In the genomic region with DNA sequence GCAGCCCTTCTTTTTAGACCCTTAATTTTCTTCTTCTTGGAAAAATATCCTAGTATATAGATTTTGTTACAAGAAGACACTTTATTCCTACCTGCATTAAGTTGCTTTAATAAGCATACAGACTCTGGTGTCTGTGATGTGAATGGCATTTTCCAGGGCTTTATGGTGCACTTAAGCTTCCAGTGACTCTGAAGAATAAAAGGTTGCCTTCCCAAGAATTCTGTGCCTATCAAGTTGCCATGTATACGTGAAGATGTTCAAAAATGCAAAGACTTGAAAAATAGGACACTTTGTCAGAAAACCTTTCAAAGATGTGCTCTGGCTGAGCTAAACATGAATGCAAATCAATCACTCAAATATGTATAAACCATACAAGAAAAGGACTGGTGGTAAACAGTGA, we compare ENCODE assay signal across 27 cellular contexts.
A peak's percentile ranks its signal among the peaks of the same experiment; 100 is the strongest.
DNase-seq lines count a peak whose midpoint lies in the region; TF ChIP-seq lines count a peak whose summit lies in the region.
"Had no signal": no experiment of that assay in that cellular context is flagged by ENCODE, and none has a peak within 500 bp of the region (broad histone marks: within the 10 kb centered on the region; RNA-seq: fewer than 3 reads in every experiment).

No MANE protein-coding gene starts in this region.

- TF ChIP-seq EP300 in neural cell (conservative IDR thresholded peaks at IDR 0.05; ENCODE audit: poor library complexity, severe bottlenecking), result peak; percentile 62

- H3K9me3 ChIP-seq in neural cell (ENCODE audit: low read length), result no peaks in the 10 kb centered on the region
- H3K9me3 ChIP-seq: A549, BE2C, BLaER1, Caco-2 had no signal

- H4K20me1 ChIP-seq in neural cell (ENCODE audit: insufficient read depth), result no peaks in the 10 kb centered on the region
- H4K20me1 ChIP-seq: BLaER1; BLaER1 treated with 17β-estradiol and CSF1 and Interleukin-3, amounts not matched to agents 10 nM and 100 nM had no signal

- H2AFZ ChIP-seq in neural cell (ENCODE audit: low read depth, low read length), result no peak overlapping the region

- no peak overlapping the region for H3K4me3 ChIP-seq in neural cell (ENCODE audit: low read length)
- H3K4me3 ChIP-seq: A549; BLaER1; BLaER1 treated with 17β-estradiol and CSF1 and Interleukin-3, amounts not matched to agents 10 nM and 100 nM had no signal

- no peak for TF ChIP-seq RAD21 in neural cell (conservative IDR thresholded peaks at IDR 0.05)

- H3K9me2 ChIP-seq in neural cell (ENCODE audit: insufficient read depth, low read length), result no peaks in the 10 kb centered on the region

- H3F3A ChIP-seq in neural cell (ENCODE audit: insufficient read depth, low read length, poor library complexity, severe bottlenecking), result no peaks in the 10 kb centered on the region

- H3K4me2 ChIP-seq in neural cell (ENCODE audit: low read length), result no peak overlapping the region
- H3K4me2 ChIP-seq: A549; BLaER1; BLaER1 treated with 17β-estradiol and CSF1 and Interleukin-3, amounts not matched to agents 10 nM and 100 nM had no signal

- H3K9ac ChIP-seq in neural cell (ENCODE audit: low read length), result no peak overlapping the region
- H3K9ac ChIP-seq: BLaER1; BLaER1 treated with 17β-estradiol and CSF1 and Interleukin-3, amounts not matched to agents 10 nM and 100 nM had no signal

- no peak for DNase-seq in NCI-H146 treated with DMSO at 0.1 percent for 48 hours (lab: John Stamatoyannopoulos, UW; ENCODE audit: unreplicated experiment)
- DNase-seq: 8988T; ACHN; AML-193; BE2C; C1 segment of cervical spinal cord; Caco-2; Calu3; CD4-positive, alpha-beta memory T cell; CD4-positive, alpha-beta T cell; CD4-positive, CD25-positive, alpha-beta regulatory T cell; CD8-positive, alpha-beta memory T cell; CD8-positive, alpha-beta T cell; COR-L47; DMS 273 treated with DMSO at 0.1 percent for 48 hours; DMS153; DMS53; DMS79; DMS79 treated with DMSO at 0.1 percent for 48 hours; DND-41; EL had no signal

- no peaks in the 10 kb centered on the region for H3K36me3 ChIP-seq in neural cell (ENCODE audit: insufficient read depth, low read length)
- H3K36me3 ChIP-seq: BE2C; BLaER1; BLaER1 treated with 17β-estradiol and CSF1 and Interleukin-3, amounts not matched to agents 10 nM and 100 nM had no signal

- no peaks in the 10 kb centered on the region for H3K27me3 ChIP-seq in neural cell (ENCODE audit: insufficient read depth, low read depth, low read length)
- H3K27me3 ChIP-seq: BE2C had no signal

- peak overlapping the region; percentile 31 for H3K27ac ChIP-seq in neural cell (ENCODE audit: low read length)
- H3K27ac ChIP-seq: 22Rv1; A549; BLaER1; BLaER1 treated with 17β-estradiol and CSF1 and Interleukin-3, amounts not matched to agents 10 nM and 100 nM; C4-2B had no signal

- no peaks in the 10 kb centered on the region for H3K79me2 ChIP-seq in neural cell (replicated peaks; ENCODE audit: insufficient read depth, low read length)

- no peak for TF ChIP-seq CTCF in neural cell (IDR thresholded peaks at IDR 0.05; ENCODE audit: poor library complexity, severe bottlenecking)

TF ChIP-seq in neural cell, 6 proteins besides CTCF, POLR2A, EP300 and RAD21:
- no peak for TF ChIP-seq SMC3 (conservative IDR thresholded peaks at IDR 0.05; ENCODE audit: poor library complexity)
- no peak for TF ChIP-seq MXI1 (conservative IDR thresholded peaks at IDR 0.05; ENCODE audit: poor library complexity, severe bottlenecking)
- no peak for TF ChIP-seq EZH2 (IDR thresholded peaks at IDR 0.05; ENCODE audit: borderline replicate concordance, insufficient read depth, low read length, poor library complexity, severe bottlenecking)
- TF ChIP-seq, protein P1, sequence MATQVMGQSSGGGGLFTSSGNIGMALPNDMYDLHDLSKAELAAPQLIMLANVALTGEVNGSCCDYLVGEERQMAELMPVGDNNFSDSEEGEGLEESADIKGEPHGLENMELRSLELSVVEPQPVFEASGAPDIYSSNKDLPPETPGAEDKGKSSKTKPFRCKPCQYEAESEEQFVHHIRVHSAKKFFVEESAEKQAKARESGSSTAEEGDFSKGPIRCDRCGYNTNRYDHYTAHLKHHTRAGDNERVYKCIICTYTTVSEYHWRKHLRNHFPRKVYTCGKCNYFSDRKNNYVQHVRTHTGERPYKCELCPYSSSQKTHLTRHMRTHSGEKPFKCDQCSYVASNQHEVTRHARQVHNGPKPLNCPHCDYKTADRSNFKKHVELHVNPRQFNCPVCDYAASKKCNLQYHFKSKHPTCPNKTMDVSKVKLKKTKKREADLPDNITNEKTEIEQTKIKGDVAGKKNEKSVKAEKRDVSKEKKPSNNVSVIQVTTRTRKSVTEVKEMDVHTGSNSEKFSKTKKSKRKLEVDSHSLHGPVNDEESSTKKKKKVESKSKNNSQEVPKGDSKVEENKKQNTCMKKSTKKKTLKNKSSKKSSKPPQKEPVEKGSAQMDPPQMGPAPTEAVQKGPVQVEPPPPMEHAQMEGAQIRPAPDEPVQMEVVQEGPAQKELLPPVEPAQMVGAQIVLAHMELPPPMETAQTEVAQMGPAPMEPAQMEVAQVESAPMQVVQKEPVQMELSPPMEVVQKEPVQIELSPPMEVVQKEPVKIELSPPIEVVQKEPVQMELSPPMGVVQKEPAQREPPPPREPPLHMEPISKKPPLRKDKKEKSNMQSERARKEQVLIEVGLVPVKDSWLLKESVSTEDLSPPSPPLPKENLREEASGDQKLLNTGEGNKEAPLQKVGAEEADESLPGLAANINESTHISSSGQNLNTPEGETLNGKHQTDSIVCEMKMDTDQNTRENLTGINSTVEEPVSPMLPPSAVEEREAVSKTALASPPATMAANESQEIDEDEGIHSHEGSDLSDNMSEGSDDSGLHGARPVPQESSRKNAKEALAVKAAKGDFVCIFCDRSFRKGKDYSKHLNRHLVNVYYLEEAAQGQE (IDR thresholded peaks at IDR 0.05; ENCODE audit: borderline replicate concordance), result peak; percentile 69
- no peak for TF ChIP-seq POLR2AphosphoS5 (IDR thresholded peaks at IDR 0.05)
- no peak for TF ChIP-seq TAF1 (IDR thresholded peaks at IDR 0.05; ENCODE audit: low read depth)
